Comparison of ENCODE assay signal across 18 cellular contexts in genomic region chr3:122800031-122800430, GRCh38. TPM values are rescaled to one million over a fixed set of nuclear protein-coding genes. Genes with fewer than 3 reads are reported as not detected.
A peak's percentile ranks its signal among the peaks of the same experiment; 100 is the strongest.
DNase-seq lines count a peak whose midpoint lies in the region; ATAC-seq lines count a peak whose summit lies in the region.
"Had no signal": no experiment of that assay in that cellular context is flagged by ENCODE, and none has a peak within 500 bp of the region (broad histone marks: within the 10 kb centered on the region; RNA-seq: fewer than 3 reads in every experiment).

No MANE protein-coding gene starts in this region.

- H3K4me3 ChIP-seq in mesendoderm (ENCODE audit: low read length): no peak overlapping the region
- H3K4me3 ChIP-seq: BLaER1, GM23338 had no signal

- no peak overlapping the region for H2BK120ac ChIP-seq in mesendoderm (ENCODE audit: low read depth, low read length)

- H3K56ac ChIP-seq in mesendoderm (ENCODE audit: low read length): no peak overlapping the region

- ATAC-seq in HG03045 (IDR thresholded peaks at IDR 0.05; ENCODE audit: unreplicated experiment): no peak
- no peak for ATAC-seq in stimulated activated memory B cell treated with anti-CD40 and anti-IgM and Interleukin-4, amounts not matched to agents 10 μg/mL and 1 μg/mL and 100 μg/mL, for 72 hours
- ATAC-seq: GM23338, HCT116 had no signal

- no peak overlapping the region for H3K4me2 ChIP-seq in mesendoderm (ENCODE audit: low read length)
- H3K4me2 ChIP-seq: BLaER1, GM23338 had no signal

- H3K9me3 Mint-ChIP-seq in stimulated activated memory B cell treated with anti-CD40 and anti-IgM and Interleukin-4, amounts not matched to agents 10 μg/mL and 1 μg/mL and 100 μg/mL, for 72 hours: no peaks in the 10 kb centered on the region
- H3K9me3 Mint-ChIP-seq: GM23338 had no signal

- no peaks in the 10 kb centered on the region for H3K27me3 ChIP-seq in mesendoderm (ENCODE audit: insufficient read depth, low read length, poor library complexity)
- H3K27me3 ChIP-seq: BLaER1 had no signal

- H3K27ac Mint-ChIP-seq in stimulated activated memory B cell treated with anti-CD40 and anti-IgM and Interleukin-4, amounts not matched to agents 10 μg/mL and 1 μg/mL and 100 μg/mL, for 72 hours: no peak overlapping the region
- H3K27ac Mint-ChIP-seq: CD14-positive monocyte; CD4-positive, alpha-beta memory T cell; GM23338 had no signal

- peaks cover 2% of the 10 kb centered on the region for H3K4me1 ChIP-seq in mesendoderm (ENCODE audit: control insufficient read depth, low read depth, low read length)

- H3K27me3 Mint-ChIP-seq in stimulated activated memory B cell treated with anti-CD40 and anti-IgM and Interleukin-4, amounts not matched to agents 10 μg/mL and 1 μg/mL and 100 μg/mL, for 72 hours: no peaks in the 10 kb centered on the region
- H3K27me3 Mint-ChIP-seq: CD4-positive, alpha-beta memory T cell had no signal

- H2BK5ac ChIP-seq in mesendoderm (ENCODE audit: low read length): no peak overlapping the region

- no peak overlapping the region for H3K18ac ChIP-seq in mesendoderm (ENCODE audit: low read length)

- no CpG with 5 or more reads among the region's 1 CpG for WGBS in mesendoderm (ENCODE audit: extremely low coverage, insufficient coverage, low lambda C conversion rate)

- peaks cover 4% of the 10 kb centered on the region for H3K79me1 ChIP-seq in mesendoderm (ENCODE audit: low read length)

- H3K36me3 Mint-ChIP-seq in stimulated activated memory B cell treated with anti-CD40 and anti-IgM and Interleukin-4, amounts not matched to agents 10 μg/mL and 1 μg/mL and 100 μg/mL, for 72 hours: peaks cover 14% of the 10 kb centered on the region

- H4K5ac ChIP-seq in mesendoderm (ENCODE audit: low read length): no peak overlapping the region

- no peaks in the 10 kb centered on the region for H3K36me3 ChIP-seq in mesendoderm (ENCODE audit: control insufficient read depth, insufficient read depth, low read length)
- H3K36me3 ChIP-seq: BLaER1 had no signal

- H2BK15ac ChIP-seq in mesendoderm (replicated peaks; ENCODE audit: low read depth): no peak overlapping the region

- H3K27ac ChIP-seq in epithelial cell of prostate (peak overlapping the region; percentile 48), mesendoderm (ENCODE audit: low read depth, low read length) (no peak overlapping the region), caudate nucleus (ENCODE audit: low read depth, low read length) (no peak overlapping the region)
- H3K27ac ChIP-seq: BLaER1 had no signal

- H3K9ac ChIP-seq in mesendoderm (ENCODE audit: low read length): no peak overlapping the region
- H3K9ac ChIP-seq: BLaER1 had no signal

- peak; percentile 28 for DNase-seq in ELF-1 (ENCODE audit: low read depth, low spot score)
- peak; percentile 58 for DNase-seq in NCI-H226
- DNase-seq in epithelial cell of prostate (ENCODE audit: low read depth, low spot score): no peak
- peak; percentile 30 for DNase-seq in mesendoderm
- DNase-seq in GOT3 (lab: John Stamatoyannopoulos, UW): no peak
- no peak for DNase-seq in caudate nucleus (lab: John Stamatoyannopoulos, UW)
- DNase-seq: 8988T; CD4-positive, alpha-beta memory T cell; DMS153; DMS79; GF-D8; H7 had no signal

- no peak overlapping the region for H3K4me3 Mint-ChIP-seq in stimulated activated memory B cell treated with anti-CD40 and anti-IgM and Interleukin-4, amounts not matched to agents 10 μg/mL and 1 μg/mL and 100 μg/mL, for 72 hours
- H3K4me3 Mint-ChIP-seq: CD14-positive monocyte; CD4-positive, alpha-beta memory T cell; GM23338 had no signal

- no peak overlapping the region for H3K23ac ChIP-seq in mesendoderm (ENCODE audit: low read length)

- H3K4me1 Mint-ChIP-seq in stimulated activated memory B cell treated with anti-CD40 and anti-IgM and Interleukin-4, amounts not matched to agents 10 μg/mL and 1 μg/mL and 100 μg/mL, for 72 hours: peaks cover 19% of the 10 kb centered on the region

- no peak overlapping the region for H2AK5ac ChIP-seq in mesendoderm (ENCODE audit: low read length)

- no peak overlapping the region for H3K4ac ChIP-seq in mesendoderm (ENCODE audit: low read depth, low read length)

- no peak overlapping the region for H4K8ac ChIP-seq in mesendoderm (ENCODE audit: low read depth, low read length)

- no peaks in the 10 kb centered on the region for H3K79me2 ChIP-seq in mesendoderm (ENCODE audit: control insufficient read depth, insufficient read depth, low read length)

RNA-seq across cellular contexts. Expression of gene SLC49A4, which starts 5.2 kb away (rescaled TPM):
- 7.9 TPM for polyA plus RNA-seq in mesendoderm (2013, experiment 1 of 2)
- polyA plus RNA-seq in mesendoderm (2013, experiment 2 of 2): 7.4 TPM

RNA-seq across cellular contexts. Expression of gene HSPBAP1, which starts 6.4 kb away (rescaled TPM):
- polyA plus RNA-seq in mesendoderm (2013, experiment 1 of 2): 4.7 TPM
- 5.1 TPM for polyA plus RNA-seq in mesendoderm (2013, experiment 2 of 2)

Comparison
In these comparisons a context has a peak if more than half of its experiments do, and no peak if none do; other contexts are left out.
1. DNase-seq: peak in ELF-1 (single experiment), NCI-H226 (single experiment) and mesendoderm (single experiment); none in epithelial cell of prostate (single experiment), GOT3 (single experiment) and caudate nucleus (0 of 61).